In genomic region chr21:43986544-43987451, GRCh38 we compare ENCODE assay signal across 21 cellular contexts. TPM values are rescaled to one million over a fixed set of nuclear protein-coding genes. Genes with fewer than 3 reads are reported as not detected.
DNase-seq lines count a peak whose midpoint lies in the region; ATAC-seq and TF ChIP-seq lines count a peak whose summit lies in the region.
"Had no signal": no experiment of that assay in that cellular context is flagged by ENCODE, and none has a peak within 500 bp of the region (broad histone marks: within the 10 kb centered on the region; RNA-seq: fewer than 3 reads in every experiment).

No MANE protein-coding gene starts in this region.

- no peak for TF ChIP-seq POLR2A in body of pancreas (IDR thresholded peaks at IDR 0.05)

- peaks cover 0 to 8% of the 10 kb centered on the region in 2 donors for H3K36me3 ChIP-seq in body of pancreas (replicated peaks in 1 of 2; ENCODE audit: insufficient read depth in 1 of 2, low read depth in 2 of 2)
- H3K36me3 ChIP-seq: breast epithelium had no signal

- no peak overlapping the region for H3K27ac ChIP-seq in body of pancreas
- H3K27ac ChIP-seq: C4-2B, psoas muscle, upper lobe of right lung had no signal

- ATAC-seq in activated T-cell treated with anti-CD3 and anti-CD28 coated beads, Interleukin-2, amount 50 U/mL, for 72 hours (replicated peaks in 1 of 2), result no peak
- no peak for ATAC-seq in activated T-helper 17 cell treated with anti-CD3 and anti-CD28 coated beads, Interleukin-2, amount 50 U/mL, for 72 hours (replicated peaks)
- ATAC-seq in HG03108 (IDR thresholded peaks at IDR 0.05; ENCODE audit: unreplicated experiment) (no peak), body of pancreas (no peak)
- ATAC-seq: esophagus mucosa, PC-3, upper lobe of right lung had no signal

- intact Hi-C loops in body of pancreas (cut with DNase I), result no loop called here

- 49 to 52% methylated on average over 22 of the region's 22 CpGs for WGBS in body of pancreas, 2 donors

- H3K27ac Mint-ChIP-seq in activated T-cell treated with anti-CD3 and anti-CD28 coated beads, Interleukin-2, amount 50 U/mL, for 24 hours, result peak overlapping the region; percentile 29
- H3K27ac Mint-ChIP-seq in activated T-cell treated with anti-CD3 and anti-CD28 coated beads, Interleukin-2, amount 50 U/mL, for 72 hours, result no peak overlapping the region
- peak overlapping the region; percentile 21 for H3K27ac Mint-ChIP-seq in activated T-helper 17 cell treated with anti-CD3 and anti-CD28 coated beads, Interleukin-2, amount 50 U/mL, for 72 hours
- peak overlapping the region; percentile 14 for H3K27ac Mint-ChIP-seq in type B pancreatic cell
- H3K27ac Mint-ChIP-seq: activated naive CD8-positive, alpha-beta T cell treated with anti-CD3 and anti-CD28 coated beads, Interleukin-2, amount 10 ng/mL, durations not matched to agents 7 days and 5 days; HFFc6 had no signal

- no peaks in the 10 kb centered on the region for H3K4me1 ChIP-seq in body of pancreas
- H3K4me1 ChIP-seq: breast epithelium, psoas muscle, upper lobe of right lung had no signal

- DNase-seq in activated T-cell treated with anti-CD3 and anti-CD28 coated beads, Interleukin-2, amount 50 U/mL, for 24 hours, result no peak
- DNase-seq in activated T-cell treated with anti-CD3 and anti-CD28 coated beads, Interleukin-2, amount 50 U/mL, for 72 hours, result no peak
- DNase-seq in inferior parietal cortex (ENCODE audit: extremely low spot score) (peak; percentile 74), type B pancreatic cell (ENCODE audit: extremely low spot score, unreplicated experiment) (no peak), body of pancreas (no peak)
- no peak for DNase-seq in NK-92 treated with Interleukin-12 subunit alpha and Interleukin-12 subunit beta, amount 100 ng/mL, for 24 hours (lab: John Stamatoyannopoulos, UW)
- DNase-seq: activated CD4-positive, alpha-beta T cell treated with anti-CD3 and anti-CD28 coated beads, Interleukin-2, amount 50 U/mL, for 48 hours; activated naive CD8-positive, alpha-beta T cell treated with anti-CD3 and anti-CD28 coated beads, Interleukin-2, amount 10 ng/mL, durations not matched to agents 7 days and 5 days; activated T-cell treated with anti-CD3 and anti-CD28 coated beads, Interleukin-2, amount 50 U/mL, for 1 hour; HFFc6; NCI-H446 treated with DMSO at 0.1 percent for 48 hours; PC-3; upper lobe of right lung had no signal

- H3K4me1 Mint-ChIP-seq in activated T-cell treated with anti-CD3 and anti-CD28 coated beads, Interleukin-2, amount 50 U/mL, for 24 hours (ENCODE audit: low read depth), result peaks cover 19% of the 10 kb centered on the region
- H3K4me1 Mint-ChIP-seq in activated T-cell treated with anti-CD3 and anti-CD28 coated beads, Interleukin-2, amount 50 U/mL, for 72 hours (ENCODE audit: low read depth), result peaks cover 13% of the 10 kb centered on the region
- H3K4me1 Mint-ChIP-seq in activated T-helper 17 cell treated with anti-CD3 and anti-CD28 coated beads, Interleukin-2, amount 50 U/mL, for 72 hours, result no peaks in the 10 kb centered on the region
- peaks cover 17% of the 10 kb centered on the region for H3K4me1 Mint-ChIP-seq in type B pancreatic cell (ENCODE audit: unreplicated experiment)

- no peaks in the 10 kb centered on the region for H3K27me3 Mint-ChIP-seq in activated T-cell treated with anti-CD3 and anti-CD28 coated beads, Interleukin-2, amount 50 U/mL, for 24 hours
- H3K27me3 Mint-ChIP-seq in activated T-cell treated with anti-CD3 and anti-CD28 coated beads, Interleukin-2, amount 50 U/mL, for 72 hours (ENCODE audit: low read depth), result no peaks in the 10 kb centered on the region
- H3K27me3 Mint-ChIP-seq in activated T-helper 17 cell treated with anti-CD3 and anti-CD28 coated beads, Interleukin-2, amount 50 U/mL, for 72 hours, result no peaks in the 10 kb centered on the region
- no peaks in the 10 kb centered on the region for H3K27me3 Mint-ChIP-seq in type B pancreatic cell

- TF ChIP-seq CTCF in type B pancreatic cell (conservative IDR thresholded peaks at IDR 0.05) (no peak), body of pancreas (IDR thresholded peaks at IDR 0.05) (no peak)

- peaks cover 16% of the 10 kb centered on the region for H3K36me3 Mint-ChIP-seq in activated T-cell treated with anti-CD3 and anti-CD28 coated beads, Interleukin-2, amount 50 U/mL, for 24 hours (ENCODE audit: low read depth)
- H3K36me3 Mint-ChIP-seq in activated T-cell treated with anti-CD3 and anti-CD28 coated beads, Interleukin-2, amount 50 U/mL, for 72 hours (ENCODE audit: insufficient read depth in 2 of 2), result peaks cover 0 to 2% of the 10 kb centered on the region in 2 donors
- peaks cover 11% of the 10 kb centered on the region for H3K36me3 Mint-ChIP-seq in activated T-helper 17 cell treated with anti-CD3 and anti-CD28 coated beads, Interleukin-2, amount 50 U/mL, for 72 hours (ENCODE audit: low read depth)
- H3K36me3 Mint-ChIP-seq in type B pancreatic cell, result no peaks in the 10 kb centered on the region

- H3K4me3 ChIP-seq in body of pancreas, result no peak overlapping the region
- H3K4me3 ChIP-seq: breast epithelium, psoas muscle, upper lobe of right lung had no signal

- H3K9me3 Mint-ChIP-seq in activated T-cell treated with anti-CD3 and anti-CD28 coated beads, Interleukin-2, amount 50 U/mL, for 24 hours, result no peaks in the 10 kb centered on the region
- no peaks in the 10 kb centered on the region for H3K9me3 Mint-ChIP-seq in activated T-cell treated with anti-CD3 and anti-CD28 coated beads, Interleukin-2, amount 50 U/mL, for 72 hours
- H3K9me3 Mint-ChIP-seq in activated T-helper 17 cell treated with anti-CD3 and anti-CD28 coated beads, Interleukin-2, amount 50 U/mL, for 72 hours, result no peaks in the 10 kb centered on the region
- no peaks in the 10 kb centered on the region for H3K9me3 Mint-ChIP-seq in type B pancreatic cell
- H3K9me3 Mint-ChIP-seq: activated naive CD8-positive, alpha-beta T cell treated with anti-CD3 and anti-CD28 coated beads, Interleukin-2, amount 10 ng/mL, durations not matched to agents 7 days and 5 days; HFFc6; nephron; stimulated activated effector memory CD8-positive, alpha-beta T cell treated with anti-CD3 and anti-CD28 coated beads, Interleukin-12 subunit alpha, Interleukin-12 subunit beta, amount 100 ng/mL, for 72 hours had no signal

- H3K9me3 ChIP-seq in body of pancreas, result no peaks in the 10 kb centered on the region
- H3K9me3 ChIP-seq: breast epithelium, psoas muscle, upper lobe of right lung had no signal

- no peaks in the 10 kb centered on the region for H3K27me3 ChIP-seq in body of pancreas
- H3K27me3 ChIP-seq: breast epithelium, upper lobe of right lung had no signal

- H3K4me3 Mint-ChIP-seq in activated T-cell treated with anti-CD3 and anti-CD28 coated beads, Interleukin-2, amount 50 U/mL, for 24 hours, result no peak overlapping the region
- no peak overlapping the region for H3K4me3 Mint-ChIP-seq in activated T-cell treated with anti-CD3 and anti-CD28 coated beads, Interleukin-2, amount 50 U/mL, for 72 hours
- H3K4me3 Mint-ChIP-seq in activated T-helper 17 cell treated with anti-CD3 and anti-CD28 coated beads, Interleukin-2, amount 50 U/mL, for 72 hours, result no peak overlapping the region
- no peak overlapping the region for H3K4me3 Mint-ChIP-seq in type B pancreatic cell
- H3K4me3 Mint-ChIP-seq: activated naive CD8-positive, alpha-beta T cell treated with anti-CD3 and anti-CD28 coated beads, Interleukin-2, amount 10 ng/mL, durations not matched to agents 7 days and 5 days; HFFc6; stimulated activated effector memory CD8-positive, alpha-beta T cell treated with anti-CD3 and anti-CD28 coated beads, Interleukin-12 subunit alpha, Interleukin-12 subunit beta, amount 100 ng/mL, for 72 hours had no signal

RNA-seq across cellular contexts. Expression of gene TRAPPC10, which starts 25.3 kb away (rescaled TPM):
- 10 to 100 TPM; 53.5 to 72.6 TPM for total RNA-seq in activated T-cell treated with anti-CD3 and anti-CD28 coated beads, Interleukin-2, amount 50 U/mL, for 72 hours
- total RNA-seq in activated T-helper 17 cell treated with anti-CD3 and anti-CD28 coated beads, Interleukin-2, amount 50 U/mL, for 72 hours, result 10 to 100 TPM; 48.5 to 72.8 TPM
- total RNA-seq in type B pancreatic cell (ENCODE audit: low replicate concordance), result 33.7 and 37.0 TPM in 2 replicates
- total RNA-seq in body of pancreas, result 10 to 100 TPM; 10.9 to 26.4 TPM
